In the genomic region with DNA sequence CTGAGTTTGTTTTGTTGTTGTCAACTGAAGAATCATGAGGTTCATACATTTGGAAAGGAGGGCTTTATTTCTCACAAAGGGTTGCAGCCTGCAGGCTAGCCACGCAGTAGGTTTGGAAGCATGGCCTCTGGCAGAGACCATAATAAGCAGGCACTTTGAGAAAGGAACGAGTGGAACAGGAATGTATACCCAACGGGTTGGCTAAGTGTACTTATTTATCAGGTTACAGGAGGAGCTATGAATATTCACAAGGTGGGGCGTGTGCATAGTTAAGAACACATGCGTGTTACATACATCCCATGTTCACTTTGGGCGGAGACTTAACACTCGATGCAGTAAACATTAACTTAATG, we compare ENCODE assay signal across 13 cellular contexts. TPM values are rescaled to one million over a fixed set of nuclear protein-coding genes. Genes with fewer than 3 reads are reported as not detected.
A peak's percentile ranks its signal among the peaks of the same experiment; 100 is the strongest.
DNase-seq lines count a peak whose midpoint lies in the region; ATAC-seq, FAIRE-seq and TF ChIP-seq lines count a peak whose summit lies in the region.
"Had no signal": no experiment of that assay in that cellular context is flagged by ENCODE, and none has a peak within 500 bp of the region (broad histone marks: within the 10 kb centered on the region; RNA-seq: fewer than 3 reads in every experiment).

No MANE protein-coding gene starts in this region.

- no peak overlapping the region for H3K4me3 Mint-ChIP-seq in osteocyte (ENCODE audit: unreplicated experiment)
- H3K4me3 Mint-ChIP-seq: CD4-positive, CD25-positive, alpha-beta regulatory T cell had no signal

- TF ChIP-seq CTCF in PC-3 (conservative IDR thresholded peaks at IDR 0.05; ENCODE audit: low read depth, low read length): no peak
- no peak for TF ChIP-seq CTCF in bronchial epithelial cell (IDR thresholded peaks at IDR 0.05; ENCODE audit: insufficient read depth, low read length, severe bottlenecking)
- no peak for TF ChIP-seq CTCF in keratinocyte (optimal IDR thresholded peaks at IDR 0.05 in 1 of 3, IDR thresholded peaks at IDR 0.05 in 1 of 3, conservative IDR thresholded peaks at IDR 0.05 in 1 of 3; ENCODE audit: extremely low read depth in 1 of 3, insufficient read depth in 2 of 3, low read length in 3 of 3)
- no peak for TF ChIP-seq CTCF in osteocyte (IDR thresholded peaks at IDR 0.05)

- H3K9me3 Mint-ChIP-seq in osteocyte (ENCODE audit: unreplicated experiment): peaks cover 5% of the 10 kb centered on the region

- no peaks in the 10 kb centered on the region for H3K4me1 Mint-ChIP-seq in osteocyte (ENCODE audit: unreplicated experiment)

- H4K20me1 ChIP-seq in PC-3 (ENCODE audit: low read length) (no peaks in the 10 kb centered on the region), keratinocyte (ENCODE audit: control insufficient read depth, extremely low read depth, insufficient read depth, low read length) (no peaks in the 10 kb centered on the region), Karpas-422 (ENCODE audit: insufficient read depth, low read depth, low read length) (no peaks in the 10 kb centered on the region)
- H4K20me1 ChIP-seq: BLaER1 treated with 17β-estradiol and CSF1 and Interleukin-3, amounts not matched to agents 10 nM and 100 nM had no signal

- H3K27ac Mint-ChIP-seq in osteocyte (ENCODE audit: unreplicated experiment): no peak overlapping the region
- H3K27ac Mint-ChIP-seq: CD4-positive, CD25-positive, alpha-beta regulatory T cell had no signal

- BruUV-seq in PC-3 (replicated peaks; lab: Mats Ljungman, UMichigan): no TSS peak

- no peaks in the 10 kb centered on the region for H3K36me3 ChIP-seq in PC-3 (ENCODE audit: low read depth, low read length)
- no peaks in the 10 kb centered on the region for H3K36me3 ChIP-seq in bronchial epithelial cell (ENCODE audit: control insufficient read depth, insufficient read depth, low read length)
- H3K36me3 ChIP-seq in keratinocyte (ENCODE audit: control insufficient read depth in 2 of 2, extremely low read depth in 1 of 2, insufficient read depth in 2 of 2, low read length in 2 of 2): no peaks in the 10 kb centered on the region
- no peaks in the 10 kb centered on the region for H3K36me3 ChIP-seq in Karpas-422 (ENCODE audit: insufficient read depth, low read length)

- dilution Hi-C loops in keratinocyte (cut with MboI; ENCODE audit: extremely low pct_ligation_motif_present, low sequenced_read_pairs): no loop called here

- H3K4me1 ChIP-seq in PC-3 (ENCODE audit: insufficient read depth, low read length) (peaks cover 16% of the 10 kb centered on the region; the same call in 1 of the 2 replicates), keratinocyte (ENCODE audit: control insufficient read depth, extremely low read depth, insufficient read depth, low read length) (peaks cover 18% of the 10 kb centered on the region), Karpas-422 (ENCODE audit: low read length) (no peaks in the 10 kb centered on the region)

- peaks cover 5% of the 10 kb centered on the region for H3K9me1 ChIP-seq in keratinocyte (ENCODE audit: control insufficient read depth, extremely low read depth, insufficient read depth, low read length)

- POLR2A ChIA-PET in PC-3 (lab: Charles Lee; ENCODE audit: unreplicated experiment): no interaction called here

- ATAC-seq in PC-3: no peak

- H3K27me3 ChIP-seq in PC-3 (ENCODE audit: low read length) (no peaks in the 10 kb centered on the region), bronchial epithelial cell (ENCODE audit: control insufficient read depth, insufficient read depth, low read length) (no peaks in the 10 kb centered on the region), keratinocyte (ENCODE audit: control insufficient read depth, extremely low read depth, insufficient read depth, low read length) (no peaks in the 10 kb centered on the region), Karpas-422 (ENCODE audit: low read length) (no peaks in the 10 kb centered on the region)
- H3K27me3 ChIP-seq: BLaER1 treated with 17β-estradiol and CSF1 and Interleukin-3, amounts not matched to agents 10 nM and 100 nM had no signal

- no peaks in the 10 kb centered on the region for H3K36me3 Mint-ChIP-seq in osteocyte (ENCODE audit: unreplicated experiment)
- H3K36me3 Mint-ChIP-seq: CD4-positive, CD25-positive, alpha-beta regulatory T cell had no signal

- FAIRE-seq in bronchial epithelial cell (lab: Jason Lieb, UNC) (peak; percentile 28), keratinocyte (lab: Jason Lieb, UNC) (peak; percentile 17)
- FAIRE-seq: H54 had no signal

- CTCF ChIA-PET in PC-3 (lab: Charles Lee): no interaction called here

- H3K79me2 ChIP-seq in PC-3 (ENCODE audit: low read length): no peaks in the 10 kb centered on the region
- no peaks in the 10 kb centered on the region for H3K79me2 ChIP-seq in keratinocyte (ENCODE audit: control insufficient read depth, insufficient read depth, low read length)
- H3K79me2 ChIP-seq in Karpas-422 (ENCODE audit: low read length): no peaks in the 10 kb centered on the region

- peaks cover 7% of the 10 kb centered on the region; the same call in 1 of the 2 replicates for H3K9me3 ChIP-seq in PC-3 (ENCODE audit: low read length)
- H3K9me3 ChIP-seq in keratinocyte (ENCODE audit: control insufficient read depth, low read depth, low read length): no peaks in the 10 kb centered on the region
- H3K9me3 ChIP-seq in Karpas-422 (ENCODE audit: low read length): no peaks in the 10 kb centered on the region

- H3K4me2 ChIP-seq in PC-3 (ENCODE audit: low read length) (peak overlapping the region; percentile 6; the same call in 1 of the 2 replicates), keratinocyte (ENCODE audit: control insufficient read depth, extremely low read depth, insufficient read depth, low read depth, low read length) (peak overlapping the region; percentile 50), Karpas-422 (ENCODE audit: low read depth, low read length, poor library complexity, severe bottlenecking) (no peak overlapping the region)
- H3K4me2 ChIP-seq: BLaER1 treated with 17β-estradiol and CSF1 and Interleukin-3, amounts not matched to agents 10 nM and 100 nM had no signal

- H3K9ac ChIP-seq in PC-3 (ENCODE audit: low read length): no peak overlapping the region
- H3K9ac ChIP-seq in keratinocyte (ENCODE audit: control insufficient read depth, extremely low read depth, insufficient read depth, low read length): no peak overlapping the region
- H3K9ac ChIP-seq in Karpas-422 (ENCODE audit: low read length): no peak overlapping the region
- H3K9ac ChIP-seq: BLaER1 treated with 17β-estradiol and CSF1 and Interleukin-3, amounts not matched to agents 10 nM and 100 nM had no signal

- H2AFZ ChIP-seq in PC-3 (ENCODE audit: low read length) (no peak overlapping the region), keratinocyte (ENCODE audit: control insufficient read depth, low read length) (peak overlapping the region; percentile 79), Karpas-422 (ENCODE audit: low read length) (no peak overlapping the region)

- DNase-seq in PC-3 (no peak), bronchial epithelial cell (ENCODE audit: low read depth) (no peak), keratinocyte (ENCODE audit: low read depth, low spot score) (peak; percentile 13), osteocyte (ENCODE audit: extremely low spot score, unreplicated experiment) (peak; percentile 17), NCI-H2196 (lab: John Stamatoyannopoulos, UW; ENCODE audit: unreplicated experiment) (no peak), Karpas-422 (no peak)
- DNase-seq in activated CD8-positive, alpha-beta memory T cell treated with anti-CD3 and anti-CD28 coated beads for 24 hours: no peak
- DNase-seq: ACHN; CD4-positive, CD25-positive, alpha-beta regulatory T cell; DMS 273 treated with DMSO at 0.1 percent for 48 hours had no signal

- no peak overlapping the region for H3K27ac ChIP-seq in PC-3 (ENCODE audit: low read length)
- H3K27ac ChIP-seq in keratinocyte (ENCODE audit: control insufficient read depth, insufficient read depth, low read length): peak overlapping the region; percentile 55
- H3K27ac ChIP-seq in Karpas-422 (ENCODE audit: low read length): no peak overlapping the region
- H3K27ac ChIP-seq: BLaER1 treated with 17β-estradiol and CSF1 and Interleukin-3, amounts not matched to agents 10 nM and 100 nM; HL-60 had no signal

- H3K9me2 ChIP-seq in PC-3 (replicated peaks; ENCODE audit: low read length) (no peaks in the 10 kb centered on the region), Karpas-422 (replicated peaks; ENCODE audit: insufficient read depth, low read length) (no peaks in the 10 kb centered on the region)

- no peaks in the 10 kb centered on the region for H3F3A ChIP-seq in PC-3 (ENCODE audit: low read length, unreplicated experiment)

- H3K4me3 ChIP-seq in PC-3 (ENCODE audit: low read length): no peak overlapping the region
- H3K4me3 ChIP-seq in bronchial epithelial cell (ENCODE audit: low read depth, low read length): no peak overlapping the region
- no peak overlapping the region for H3K4me3 ChIP-seq in keratinocyte (ENCODE audit: control insufficient read depth in 2 of 3, extremely low read depth in 1 of 3, insufficient read depth in 2 of 3, low read depth in 1 of 3, low read length in 3 of 3)
- no peak overlapping the region for H3K4me3 ChIP-seq in Karpas-422 (ENCODE audit: low read length)
- H3K4me3 ChIP-seq: BLaER1 treated with 17β-estradiol and CSF1 and Interleukin-3, amounts not matched to agents 10 nM and 100 nM had no signal

- intact Hi-C loops in PC-3 (cut with micrococcal nuclease): no loop called here

- H3K27me3 Mint-ChIP-seq in osteocyte (ENCODE audit: unreplicated experiment): peaks cover 71% of the 10 kb centered on the region

RNA-seq across cellular contexts. Expression of gene SH3RF3, which starts 30.1 kb away (rescaled TPM):
- total RNA-seq in PC-3 (2014; rRNA removed) (11.7 and 16.3 TPM in 2 replicates), bronchial epithelial cell (under 0.01 and 0.51 TPM in 2 replicates), osteocyte (79.4 and 84.4 TPM in 2 replicates)
- polyA plus RNA-seq in keratinocyte: 0.08 to 0.18 TPM (median 0.17 TPM) in 3 replicates
- polyA plus RNA-seq in keratinocyte (2011; ENCODE audit: low read depth): not detected
- polyA plus RNA-seq in keratinocyte (2011; cell fraction: cytosol; rRNA removed): 0.15 and 0.26 TPM in 2 replicates
- polyA plus RNA-seq in keratinocyte (2011; cell fraction: nucleus; rRNA removed): 0.49 and 0.55 TPM in 2 replicates
- polyA plus RNA-seq in keratinocyte (2012; ENCODE audit: low replicate concordance): 0.06 and 0.36 TPM in 2 replicates
- 0.19 to 0.69 TPM (median 0.20 TPM) in 3 replicates for polyA minus RNA-seq in keratinocyte
- 0.96 TPM for polyA minus RNA-seq in keratinocyte (2011; cell fraction: cytosol; rRNA and poly(A)+ RNA removed)
- polyA minus RNA-seq in keratinocyte (2011; cell fraction: nucleus; rRNA and poly(A)+ RNA removed): 0.95 and 1.3 TPM in 2 replicates
- 0.11 and 0.34 TPM in 2 replicates for total RNA-seq in Karpas-422 (2014; rRNA removed; shearing (Covaris generic); ENCODE audit: low replicate concordance)

Comparison
In these comparisons a context has a peak if more than half of its experiments do, and no peak if none do; other contexts are left out.
1. DNase-seq: peak in keratinocyte (single experiment) and osteocyte (single experiment); none in PC-3 (single experiment), bronchial epithelial cell (single experiment), NCI-H2196 (single experiment), activated CD8-positive, alpha-beta memory T cell treated with anti-CD3 and anti-CD28 coated beads for 24 hours (single experiment) and Karpas-422 (single experiment).